Comparison of ENCODE assay signal across 9 cellular contexts in the genomic region with DNA sequence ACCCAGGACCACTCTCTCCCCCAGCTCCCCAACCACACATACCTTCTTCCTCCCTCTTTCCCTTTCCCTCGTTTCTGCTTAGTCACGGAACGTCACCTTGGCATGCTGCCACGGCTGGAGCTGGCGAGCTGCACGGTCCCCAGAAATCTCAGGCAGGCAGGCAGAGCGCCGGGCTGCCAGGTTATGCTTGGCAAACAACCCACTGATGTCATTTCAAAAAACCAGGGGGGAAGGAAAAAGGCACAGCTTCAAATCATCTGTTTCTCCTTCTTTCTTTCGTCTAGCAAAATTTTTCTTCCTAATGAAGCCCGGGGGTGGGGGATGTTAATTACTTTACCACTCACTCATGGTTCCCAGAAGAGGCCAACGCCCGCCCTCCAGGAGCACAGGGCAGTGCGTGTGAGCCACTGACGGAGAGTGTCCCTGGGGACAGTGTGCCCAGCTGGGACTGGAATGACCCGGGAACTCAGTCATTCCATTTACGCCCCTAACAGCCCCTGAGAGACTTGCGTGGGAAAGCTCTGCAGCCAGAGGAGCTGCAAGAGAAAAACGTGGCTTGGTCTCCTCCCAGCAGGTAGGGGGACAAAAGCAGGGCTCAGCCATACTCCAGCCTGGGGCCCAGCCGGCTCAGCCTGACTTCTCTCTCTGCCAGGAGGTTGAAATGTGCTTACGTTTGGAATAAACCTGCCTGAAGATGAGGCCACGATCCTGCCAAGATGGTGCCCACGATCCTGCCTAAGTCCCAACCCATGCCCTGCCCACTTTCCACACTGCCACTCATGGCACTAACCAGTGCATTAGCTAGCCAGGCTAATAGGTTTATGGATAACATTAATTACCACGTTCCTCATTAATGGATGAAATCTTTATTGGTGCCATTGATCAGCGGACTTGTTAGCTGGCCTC.
DNase-seq lines count a peak whose midpoint lies in the region; ATAC-seq and TF ChIP-seq lines count a peak whose summit lies in the region.
"Had no signal": no experiment of that assay in that cellular context is flagged by ENCODE, and none has a peak within 500 bp of the region (broad histone marks: within the 10 kb centered on the region; RNA-seq: fewer than 3 reads in every experiment).

No MANE protein-coding gene starts in this region.

- peak overlapping the region; percentile 59 for H3K4me3 Mint-ChIP-seq in MCF 10A (ENCODE audit: unreplicated experiment)
- H3K4me3 Mint-ChIP-seq in CD8-positive, alpha-beta memory T cell = no peak overlapping the region
- H3K4me3 Mint-ChIP-seq: dendritic cell treated with granulocyte-macrophage colony-stimulating factor and Interleukin-4, amounts not matched to agents 40 ng/mL and 50 ng/mL, for 4 days had no signal

- H3K4me3 ChIP-seq in thyroid gland (replicated peaks in 1 of 3) = no peak overlapping the region
- H3K4me3 ChIP-seq in CD8-positive, alpha-beta memory T cell (ENCODE audit: low read length) = no peak overlapping the region

- H3K4me1 Mint-ChIP-seq in MCF 10A (ENCODE audit: insufficient read depth, unreplicated experiment) = peaks cover 20% of the 10 kb centered on the region
- H3K4me1 Mint-ChIP-seq in CD8-positive, alpha-beta memory T cell = peaks cover 0 to 14% (median 5%) of the 10 kb centered on the region in 3 donors

- no peaks in the 10 kb centered on the region for H3K27me3 Mint-ChIP-seq in MCF 10A (ENCODE audit: insufficient read depth, unreplicated experiment)
- H3K27me3 Mint-ChIP-seq in CD8-positive, alpha-beta memory T cell = peaks cover 5 to 10% of the 10 kb centered on the region in 2 donors

- in situ Hi-C loops in Caki2 (cut with HindIII; ENCODE audit: low pct_unique_long_range_greater_than_20kb, low sequenced_read_pairs) = no loop called here

- TF ChIP-seq CTCF in MCF 10A (IDR thresholded peaks at IDR 0.05; ENCODE audit: unreplicated experiment) = no peak
- TF ChIP-seq CTCF in thyroid gland (IDR thresholded peaks at IDR 0.05) = no peak

- no peaks in the 10 kb centered on the region for H3K9me3 ChIP-seq in thyroid gland
- H3K9me3 ChIP-seq in CD8-positive, alpha-beta memory T cell (ENCODE audit: low read length) = no peaks in the 10 kb centered on the region

- 19 to 25% methylated on average over 20 to 22 of the region's 24 CpGs for WGBS in thyroid gland, 2 donors

- intact Hi-C loops in MCF 10A (cut with micrococcal nuclease) (no loop called here), left colon (cut with DNase I, micrococcal nuclease) (no loop called here), thyroid gland (cut with DNase I) (no loop called here)

- no TSS peak for BruUV-seq in MCF 10A (replicated peaks; lab: Mats Ljungman, UMichigan)

- peak overlapping the region; percentile 90 for H3K27ac Mint-ChIP-seq in MCF 10A (ENCODE audit: low read depth, unreplicated experiment)
- H3K27ac Mint-ChIP-seq in CD8-positive, alpha-beta memory T cell = no peak overlapping the region
- H3K27ac Mint-ChIP-seq: dendritic cell treated with granulocyte-macrophage colony-stimulating factor and Interleukin-4, amounts not matched to agents 40 ng/mL and 50 ng/mL, for 4 days had no signal

- H3K4me1 ChIP-seq in thyroid gland = peaks cover 28 to 44% of the 10 kb centered on the region in 2 donors
- H3K4me1 ChIP-seq in CD8-positive, alpha-beta memory T cell (ENCODE audit: insufficient read depth, low read length) = no peaks in the 10 kb centered on the region

- peak overlapping the region; percentile 92 to 96 (median 96) for H3K27ac ChIP-seq in thyroid gland
- no peak overlapping the region for H3K27ac ChIP-seq in CD8-positive, alpha-beta memory T cell (ENCODE audit: low read depth, low read length)

- no peaks in the 10 kb centered on the region for H3K27me3 ChIP-seq in thyroid gland
- no peaks in the 10 kb centered on the region for H3K27me3 ChIP-seq in CD8-positive, alpha-beta memory T cell (ENCODE audit: insufficient read depth, low read length, poor library complexity, severe bottlenecking)

- peak; percentile 96 for DNase-seq in Caki2 (ENCODE audit: low read depth)
- DNase-seq in NCI-H2107 (lab: John Stamatoyannopoulos, UW) = peak; percentile 75
- DNase-seq in MCF 10A (ENCODE audit: unreplicated experiment) = peak; percentile 91
- peak; percentile 83 to 85 for DNase-seq in left colon
- DNase-seq in thyroid gland = peak; percentile 97 to 98
- DNase-seq in CD8-positive, alpha-beta memory T cell = no peak

- H3K9me3 Mint-ChIP-seq in MCF 10A (ENCODE audit: unreplicated experiment) = no peaks in the 10 kb centered on the region
- peaks cover 0 to 3% (median 0%) of the 10 kb centered on the region in 5 donors for H3K9me3 Mint-ChIP-seq in CD8-positive, alpha-beta memory T cell
- H3K9me3 Mint-ChIP-seq: dendritic cell treated with granulocyte-macrophage colony-stimulating factor and Interleukin-4, amounts not matched to agents 40 ng/mL and 50 ng/mL, for 4 days had no signal

- peaks cover 7% of the 10 kb centered on the region for H3K36me3 Mint-ChIP-seq in MCF 10A (ENCODE audit: insufficient read depth, unreplicated experiment)
- no peaks in the 10 kb centered on the region for H3K36me3 Mint-ChIP-seq in CD8-positive, alpha-beta memory T cell

- no peaks in the 10 kb centered on the region for H3K36me3 ChIP-seq in thyroid gland
- no peaks in the 10 kb centered on the region for H3K36me3 ChIP-seq in CD8-positive, alpha-beta memory T cell (ENCODE audit: insufficient read depth, low read length)

- CTCF ChIA-PET in MCF 10A (lab: Yijun Ruan, JAX) = interaction anchor here (0.5 to 1.7 kb wide), 7 partner anchors 16 to 422 kb away, joined by 3 to 11 read pairs (median 4); no protein-coding TSS in a partner anchor
- CTCF ChIA-PET in CD8-positive, alpha-beta memory T cell (lab: Charles Lee) = interaction anchor here (4.0 kb wide), 1 partner anchor 16 kb away, joined by 14 read pairs; no protein-coding TSS in a partner anchor

- TF ChIP-seq POLR2A in thyroid gland (IDR thresholded peaks at IDR 0.05) = peak in 1 of 2 donors; percentile 25

- ATAC-seq in left colon = peak; percentile 79
- ATAC-seq in GM19395 (IDR thresholded peaks at IDR 0.05; ENCODE audit: unreplicated experiment) = no peak
- no peak for ATAC-seq in GM18909 (IDR thresholded peaks at IDR 0.05; ENCODE audit: poor library complexity, unreplicated experiment)

- POLR2A ChIA-PET in MCF 10A (lab: Yijun Ruan, JAX) = interaction anchor here (0.7 kb wide), 2 partner anchors 32 to 82 kb away, joined by 4 to 5 read pairs; no protein-coding TSS in a partner anchor
- POLR2A ChIA-PET in CD8-positive, alpha-beta memory T cell (lab: Charles Lee) = no interaction called here

Comparison
In these comparisons a context has a peak if more than half of its experiments do, and no peak if none do; other contexts are left out.
1. DNase-seq: peak in Caki2 (single experiment), NCI-H2107 (single experiment), MCF 10A (single experiment), left colon (2 of 2) and thyroid gland (2 of 2); none in CD8-positive, alpha-beta memory T cell (0 of 5).